14 cellular contexts compared by ENCODE assay signal in the genomic region with DNA sequence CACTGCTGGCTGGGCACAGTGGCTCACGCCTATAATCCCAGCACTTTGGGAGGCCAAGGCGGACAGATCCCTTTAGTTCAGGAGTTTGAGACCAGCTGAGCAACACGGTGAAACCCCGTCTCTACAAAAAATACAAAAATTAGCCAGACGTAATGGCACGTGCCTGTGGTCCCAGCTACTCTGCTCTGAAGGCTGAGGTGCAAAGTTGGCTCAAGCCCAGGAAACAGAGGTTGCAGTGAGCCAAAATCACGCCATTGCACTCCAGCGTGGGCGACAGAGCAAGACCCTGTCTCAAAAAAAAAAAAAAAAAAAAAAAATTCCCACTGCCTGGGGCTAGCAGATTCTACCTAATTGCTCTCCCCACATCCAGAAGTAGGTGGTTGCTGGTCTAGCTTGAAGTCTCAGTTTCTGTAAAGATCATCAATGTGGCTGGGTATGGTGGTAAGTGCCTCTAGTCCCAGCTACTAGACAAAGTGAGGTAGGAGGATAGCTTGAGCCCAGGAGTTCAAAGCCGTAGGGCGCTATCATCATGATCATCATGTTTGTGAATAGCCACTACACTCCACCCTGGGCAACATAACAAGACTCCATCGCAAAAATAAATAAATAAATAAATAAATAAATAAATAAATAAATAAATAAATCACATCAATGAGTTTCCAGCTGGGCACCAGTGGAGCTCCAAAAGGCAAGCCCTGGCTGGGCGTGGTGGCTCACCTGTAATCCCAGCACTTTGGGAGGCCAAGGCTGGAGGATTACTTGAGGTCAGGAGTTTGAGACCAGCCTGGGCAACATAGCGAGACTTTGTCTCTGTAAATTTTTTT. TPM values are rescaled to one million over a fixed set of nuclear protein-coding genes. Genes with fewer than 3 reads are reported as not detected.
DNase-seq lines count a peak whose midpoint lies in the region; TF ChIP-seq lines count a peak whose summit lies in the region.
"Had no signal": no experiment of that assay in that cellular context is flagged by ENCODE, and none has a peak within 500 bp of the region (broad histone marks: within the 10 kb centered on the region; RNA-seq: fewer than 3 reads in every experiment).

No MANE protein-coding gene starts in this region.

- no peaks in the 10 kb centered on the region for H3K36me3 ChIP-seq in tibial nerve
- H3K36me3 ChIP-seq: gastrocnemius medialis had no signal

- no peaks in the 10 kb centered on the region for H3K9me3 Mint-ChIP-seq in activated naive CD4-positive, alpha-beta T cell treated with anti-CD3 and anti-CD28 coated beads for 36 hours
- H3K9me3 Mint-ChIP-seq in activated CD4-positive, alpha-beta memory T cell treated with anti-CD3 and anti-CD28 coated beads for 36 hours, result no peaks in the 10 kb centered on the region
- no peaks in the 10 kb centered on the region for H3K9me3 Mint-ChIP-seq in immature natural killer cell
- H3K9me3 Mint-ChIP-seq: nephron progenitor cell had no signal

- no peak overlapping the region for H3K4me3 ChIP-seq in tibial nerve
- H3K4me3 ChIP-seq: gastrocnemius medialis had no signal

- CTCF ChIA-PET in activated naive CD4-positive, alpha-beta T cell treated with anti-CD3 and anti-CD28 coated beads for 36 hours (lab: Charles Lee), result interaction anchor here (0.6 to 3.0 kb wide), 8 partner anchors 13 to 271 kb away, joined by 3 to 26 read pairs (median 4); a partner anchor contains a TSS
- CTCF ChIA-PET in activated CD4-positive, alpha-beta memory T cell treated with anti-CD3 and anti-CD28 coated beads for 36 hours (lab: Charles Lee), result interaction anchor here (0.6 to 12.9 kb wide), 5 partner anchors 18 to 70 kb away, joined by 3 to 180 read pairs (median 4); a partner anchor contains a TSS

- H3K27ac Mint-ChIP-seq in activated naive CD4-positive, alpha-beta T cell treated with anti-CD3 and anti-CD28 coated beads for 36 hours, result peak overlapping the region; percentile 53
- peak overlapping the region; percentile 81 for H3K27ac Mint-ChIP-seq in activated CD4-positive, alpha-beta memory T cell treated with anti-CD3 and anti-CD28 coated beads for 36 hours
- H3K27ac Mint-ChIP-seq in immature natural killer cell, result peak overlapping the region; percentile 80 to 98 (median 83)
- H3K27ac Mint-ChIP-seq: nephron progenitor cell had no signal

- POLR2A ChIA-PET in activated CD4-positive, alpha-beta memory T cell treated with anti-CD3 and anti-CD28 coated beads for 36 hours (lab: Charles Lee), result interaction anchor here (0.6 to 2.1 kb wide), 5 partner anchors 13 to 657 kb away, joined by 3 to 7 read pairs (median 4); a partner anchor contains a TSS

- peak; percentile 54 for DNase-seq in activated naive CD4-positive, alpha-beta T cell treated with anti-CD3 and anti-CD28 coated beads for 36 hours
- no peak for DNase-seq in activated naive CD4-positive, alpha-beta T cell (lab: John Stamatoyannopoulos, UW)
- DNase-seq in activated CD4-positive, alpha-beta memory T cell treated with anti-CD3 and anti-CD28 coated beads for 36 hours, result peak; percentile 71
- DNase-seq in immature natural killer cell, result peak in 1 of 3 donors; percentile 28
- DNase-seq in tibial nerve (ENCODE audit: low spot score in 2 of 2), result no peak
- DNase-seq in NCI-H345 (lab: John Stamatoyannopoulos, UW), result no peak
- DNase-seq in DMS53 treated with DMSO at 0.1 percent for 48 hours (lab: John Stamatoyannopoulos, UW; ENCODE audit: unreplicated experiment), result no peak
- DNase-seq in SHP77 (lab: John Stamatoyannopoulos, UW), result no peak
- DNase-seq: gastrocnemius medialis; NCI-H2029 treated with DMSO at 0.1 percent for 48 hours; nephron progenitor cell; NK-92 treated with Interleukin-12 subunit alpha and Interleukin-12 subunit beta, amount 100 ng/mL, for 24 hours had no signal

- TF ChIP-seq EP300 in tibial nerve (IDR thresholded peaks at IDR 0.05), result no peak

- H3K4me1 Mint-ChIP-seq in activated naive CD4-positive, alpha-beta T cell treated with anti-CD3 and anti-CD28 coated beads for 36 hours (ENCODE audit: low read depth), result peaks cover 59% of the 10 kb centered on the region
- H3K4me1 Mint-ChIP-seq in activated CD4-positive, alpha-beta memory T cell treated with anti-CD3 and anti-CD28 coated beads for 36 hours (ENCODE audit: low read depth), result peaks cover 59% of the 10 kb centered on the region
- peaks cover 83 to 85% of the 10 kb centered on the region in 2 donors for H3K4me1 Mint-ChIP-seq in immature natural killer cell

- no peak overlapping the region for H3K4me3 Mint-ChIP-seq in activated naive CD4-positive, alpha-beta T cell treated with anti-CD3 and anti-CD28 coated beads for 36 hours
- no peak overlapping the region for H3K4me3 Mint-ChIP-seq in activated CD4-positive, alpha-beta memory T cell treated with anti-CD3 and anti-CD28 coated beads for 36 hours
- H3K4me3 Mint-ChIP-seq in immature natural killer cell, result peak overlapping the region; percentile 22 to 74 (median 57)
- H3K4me3 Mint-ChIP-seq: nephron progenitor cell had no signal

- TF ChIP-seq CTCF in tibial nerve (IDR thresholded peaks at IDR 0.05), result no peak

- no peaks in the 10 kb centered on the region for H3K27me3 Mint-ChIP-seq in activated naive CD4-positive, alpha-beta T cell treated with anti-CD3 and anti-CD28 coated beads for 36 hours (ENCODE audit: low read depth)
- H3K27me3 Mint-ChIP-seq in activated CD4-positive, alpha-beta memory T cell treated with anti-CD3 and anti-CD28 coated beads for 36 hours, result no peaks in the 10 kb centered on the region
- peaks cover 8 to 17% (median 10%) of the 10 kb centered on the region in 3 donors for H3K27me3 Mint-ChIP-seq in immature natural killer cell (ENCODE audit: low read depth in 3 of 3)

- H3K27ac ChIP-seq in tibial nerve, result peak overlapping the region in 3 of 4 donors; percentile 62 to 96 (median 90)
- H3K27ac ChIP-seq: KMS-11 had no signal

- WGBS in tibial nerve, 2 donors, result 87 to 93% methylated on average over 14 of the region's 14 CpGs

- no peaks in the 10 kb centered on the region for H3K36me3 Mint-ChIP-seq in activated naive CD4-positive, alpha-beta T cell treated with anti-CD3 and anti-CD28 coated beads for 36 hours (ENCODE audit: low read depth)
- H3K36me3 Mint-ChIP-seq in activated CD4-positive, alpha-beta memory T cell treated with anti-CD3 and anti-CD28 coated beads for 36 hours, result no peaks in the 10 kb centered on the region
- H3K36me3 Mint-ChIP-seq in immature natural killer cell, result no peaks in the 10 kb centered on the region

- intact Hi-C loops in activated naive CD4-positive, alpha-beta T cell treated with anti-CD3 and anti-CD28 coated beads for 36 hours (cut with micrococcal nuclease), result loop anchor here (2.0 kb wide), 1 partner anchor 941 kb away; a partner anchor contains a TSS
- intact Hi-C loops in activated CD4-positive, alpha-beta memory T cell treated with anti-CD3 and anti-CD28 coated beads for 36 hours (cut with micrococcal nuclease), result no loop called here

- H3K27me3 ChIP-seq in tibial nerve, result no peaks in the 10 kb centered on the region
- H3K27me3 ChIP-seq: gastrocnemius medialis had no signal

- no peak for TF ChIP-seq POLR2A in tibial nerve (IDR thresholded peaks at IDR 0.05)

- H3K4me1 ChIP-seq in tibial nerve, result peaks cover 3 to 47% (median 23%) of the 10 kb centered on the region in 4 donors

- no peaks in the 10 kb centered on the region for H3K9me3 ChIP-seq in tibial nerve
- H3K9me3 ChIP-seq: gastrocnemius medialis had no signal

RNA-seq across cellular contexts. Expression of a gene that starts 6.4 kb away (rescaled TPM):
- 1 to 10 TPM; 8.0 to 8.2 TPM for total RNA-seq in activated naive CD4-positive, alpha-beta T cell treated with anti-CD3 and anti-CD28 coated beads for 36 hours
- 1 to 10 TPM; 9.1 to 10.0 TPM for total RNA-seq in activated CD4-positive, alpha-beta memory T cell treated with anti-CD3 and anti-CD28 coated beads for 36 hours
- 10 to 100 TPM; 16.3 to 23.1 (median 17.4) TPM for polyA plus RNA-seq in immature natural killer cell
- 10 to 100 TPM in 3 of 4 donors, 1 to 10 TPM in 1; 9.4 to 20.7 (median 14.9) TPM for total RNA-seq in tibial nerve

RNA-seq across cellular contexts. Expression of a gene that starts 17.9 kb away (rescaled TPM):
- 10 to 100 TPM; 94.8 to 97.7 TPM for total RNA-seq in activated naive CD4-positive, alpha-beta T cell treated with anti-CD3 and anti-CD28 coated beads for 36 hours
- total RNA-seq in activated CD4-positive, alpha-beta memory T cell treated with anti-CD3 and anti-CD28 coated beads for 36 hours, result 100 to 1,000 TPM; 120 to 128 TPM
- 10 to 100 TPM; 25.3 to 42.0 (median 29.0) TPM for polyA plus RNA-seq in immature natural killer cell
- total RNA-seq in tibial nerve, result 10 to 100 TPM; 33.0 to 65.4 (median 43.9) TPM

RNA-seq across cellular contexts. Expression of a gene that starts 27.4 kb away (rescaled TPM):
- total RNA-seq in activated naive CD4-positive, alpha-beta T cell treated with anti-CD3 and anti-CD28 coated beads for 36 hours, result 10 to 100 TPM; 29.1 to 30.3 TPM
- 10 to 100 TPM; 50.1 to 51.9 TPM for total RNA-seq in activated CD4-positive, alpha-beta memory T cell treated with anti-CD3 and anti-CD28 coated beads for 36 hours
- polyA plus RNA-seq in immature natural killer cell, result 1 to 10 TPM; 1.0 to 1.7 (median 1.1) TPM
- total RNA-seq in tibial nerve, result 100 to 1,000 TPM in 2 of 4 donors, 10 to 100 TPM in 2; 72.8 to 109 (median 100) TPM

RNA-seq across cellular contexts. Expression of a gene that starts 32.7 kb away (rescaled TPM):
- 10 to 100 TPM; 14.8 to 16.0 TPM for total RNA-seq in activated naive CD4-positive, alpha-beta T cell treated with anti-CD3 and anti-CD28 coated beads for 36 hours
- 10 to 100 TPM; 22.2 to 24.2 TPM for total RNA-seq in activated CD4-positive, alpha-beta memory T cell treated with anti-CD3 and anti-CD28 coated beads for 36 hours
- polyA plus RNA-seq in immature natural killer cell, result 1 to 10 TPM; 1.8 to 9.3 (median 2.5) TPM
- 10 to 100 TPM; 34.5 to 49.8 (median 39.3) TPM for total RNA-seq in tibial nerve

RNA-seq across cellular contexts. Expression of a gene that starts 32.7 kb away (rescaled TPM):
- not detected for total RNA-seq in activated naive CD4-positive, alpha-beta T cell treated with anti-CD3 and anti-CD28 coated beads for 36 hours
- total RNA-seq in activated CD4-positive, alpha-beta memory T cell treated with anti-CD3 and anti-CD28 coated beads for 36 hours, result under 1 TPM in 1 of 2 experiments, not detected in 1; 0.17 TPM
- polyA plus RNA-seq in immature natural killer cell, result not detected
- total RNA-seq in tibial nerve, result 1 to 10 TPM in 2 of 4 donors, not detected in 2; 1.1 to 1.8 TPM
- total RNA-seq: gastrocnemius medialis, skeletal muscle tissue had no signal

Comparison
In these comparisons a context has a peak if more than half of its experiments do, and no peak if none do; other contexts are left out.
1. DNase-seq: peak in activated naive CD4-positive, alpha-beta T cell treated with anti-CD3 and anti-CD28 coated beads for 36 hours (single experiment) and activated CD4-positive, alpha-beta memory T cell treated with anti-CD3 and anti-CD28 coated beads for 36 hours (single experiment); none in activated naive CD4-positive, alpha-beta T cell (0 of 4), tibial nerve (0 of 2), NCI-H345 (single experiment), DMS53 treated with DMSO at 0.1 percent for 48 hours (single experiment) and SHP77 (0 of 2).
2. H3K4me3 Mint-ChIP-seq: peak in immature natural killer cell (5 of 5); none in activated naive CD4-positive, alpha-beta T cell treated with anti-CD3 and anti-CD28 coated beads for 36 hours (single experiment) and activated CD4-positive, alpha-beta memory T cell treated with anti-CD3 and anti-CD28 coated beads for 36 hours (single experiment).
3. Peak in every context shown above with its lines, with median percentiles within 50 percentile points of each other: H3K27ac Mint-ChIP-seq.